ENCODE assay signal across 1 cellular context in the genomic region with DNA sequence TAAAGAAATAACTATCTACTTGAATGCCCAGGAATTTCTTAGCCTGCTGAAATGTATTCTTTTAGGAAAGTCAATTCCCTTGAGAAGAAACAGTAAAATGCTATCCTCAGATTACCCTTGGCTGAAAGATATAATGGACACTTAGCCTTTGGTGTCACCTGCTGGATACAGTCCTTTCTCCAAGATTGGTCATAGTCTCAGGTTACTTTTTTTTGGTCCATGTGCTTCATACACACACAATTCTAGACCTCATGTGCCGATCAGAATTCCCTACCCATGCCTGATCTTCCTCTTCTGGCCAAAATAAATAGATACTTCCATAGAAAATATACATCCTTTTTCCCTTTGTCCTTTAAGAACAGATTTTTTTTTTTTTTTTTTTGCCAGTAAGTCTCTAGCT.
TF ChIP-seq lines count a peak whose summit lies in the region.

No MANE protein-coding gene starts in this region.

TF ChIP-seq in HCT116, 20 proteins besides CTCF, POLR2A, EP300 and RAD21 (continued from another document):
- TF ChIP-seq, protein P1, sequence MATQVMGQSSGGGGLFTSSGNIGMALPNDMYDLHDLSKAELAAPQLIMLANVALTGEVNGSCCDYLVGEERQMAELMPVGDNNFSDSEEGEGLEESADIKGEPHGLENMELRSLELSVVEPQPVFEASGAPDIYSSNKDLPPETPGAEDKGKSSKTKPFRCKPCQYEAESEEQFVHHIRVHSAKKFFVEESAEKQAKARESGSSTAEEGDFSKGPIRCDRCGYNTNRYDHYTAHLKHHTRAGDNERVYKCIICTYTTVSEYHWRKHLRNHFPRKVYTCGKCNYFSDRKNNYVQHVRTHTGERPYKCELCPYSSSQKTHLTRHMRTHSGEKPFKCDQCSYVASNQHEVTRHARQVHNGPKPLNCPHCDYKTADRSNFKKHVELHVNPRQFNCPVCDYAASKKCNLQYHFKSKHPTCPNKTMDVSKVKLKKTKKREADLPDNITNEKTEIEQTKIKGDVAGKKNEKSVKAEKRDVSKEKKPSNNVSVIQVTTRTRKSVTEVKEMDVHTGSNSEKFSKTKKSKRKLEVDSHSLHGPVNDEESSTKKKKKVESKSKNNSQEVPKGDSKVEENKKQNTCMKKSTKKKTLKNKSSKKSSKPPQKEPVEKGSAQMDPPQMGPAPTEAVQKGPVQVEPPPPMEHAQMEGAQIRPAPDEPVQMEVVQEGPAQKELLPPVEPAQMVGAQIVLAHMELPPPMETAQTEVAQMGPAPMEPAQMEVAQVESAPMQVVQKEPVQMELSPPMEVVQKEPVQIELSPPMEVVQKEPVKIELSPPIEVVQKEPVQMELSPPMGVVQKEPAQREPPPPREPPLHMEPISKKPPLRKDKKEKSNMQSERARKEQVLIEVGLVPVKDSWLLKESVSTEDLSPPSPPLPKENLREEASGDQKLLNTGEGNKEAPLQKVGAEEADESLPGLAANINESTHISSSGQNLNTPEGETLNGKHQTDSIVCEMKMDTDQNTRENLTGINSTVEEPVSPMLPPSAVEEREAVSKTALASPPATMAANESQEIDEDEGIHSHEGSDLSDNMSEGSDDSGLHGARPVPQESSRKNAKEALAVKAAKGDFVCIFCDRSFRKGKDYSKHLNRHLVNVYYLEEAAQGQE (IDR thresholded peaks at IDR 0.05; ENCODE audit: low read depth) = no peak
- no peak for TF ChIP-seq POLR2AphosphoS5 (IDR thresholded peaks at IDR 0.05; ENCODE audit: low read depth, low read length)
- TF ChIP-seq, protein P2, sequence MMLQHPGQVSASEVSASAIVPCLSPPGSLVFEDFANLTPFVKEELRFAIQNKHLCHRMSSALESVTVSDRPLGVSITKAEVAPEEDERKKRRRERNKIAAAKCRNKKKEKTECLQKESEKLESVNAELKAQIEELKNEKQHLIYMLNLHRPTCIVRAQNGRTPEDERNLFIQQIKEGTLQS (IDR thresholded peaks at IDR 0.05) = no peak
- TF ChIP-seq ELF1 (IDR thresholded peaks at IDR 0.05; ENCODE audit: borderline replicate concordance, low read depth) = no peak
